Comparison of ENCODE assay signal across 32 cellular contexts in the genomic region with DNA sequence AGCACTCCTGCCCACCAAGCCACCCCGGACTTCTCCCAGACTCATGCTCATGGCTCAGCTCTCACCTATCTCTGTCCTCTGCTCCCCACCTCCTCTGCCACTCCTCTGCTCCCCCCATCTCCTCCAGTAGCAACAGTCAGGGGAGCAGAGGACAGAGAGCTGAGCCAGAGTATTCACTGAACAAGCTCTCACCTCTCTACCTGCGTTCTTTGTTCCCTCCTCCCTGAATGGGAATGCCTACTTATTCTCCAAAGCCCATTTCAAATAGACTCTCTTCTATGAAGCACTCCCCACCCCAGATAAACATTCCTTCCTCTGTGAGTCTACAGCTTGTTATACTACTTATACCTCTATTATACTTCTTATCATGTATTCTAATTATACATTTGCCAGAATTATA. TPM values are rescaled to one million over a fixed set of nuclear protein-coding genes. Genes with fewer than 3 reads are reported as not detected.
"Had no signal": no experiment of that assay in that cellular context is flagged by ENCODE, and none has a peak within 500 bp of the region (broad histone marks: within the 10 kb centered on the region; RNA-seq: fewer than 3 reads in every experiment).

No MANE protein-coding gene starts in this region.

- H3K36me3 Mint-ChIP-seq: activated CD8-positive, alpha-beta memory T cell treated with anti-CD3 and anti-CD28 coated beads, Interleukin-2, amount 10 ng/mL, durations not matched to agents 7 days and 5 days; activated naive CD4-positive, alpha-beta T cell treated with anti-CD3 and anti-CD28 coated beads, Interleukin-2, amount 10 ng/mL, durations not matched to agents 7 days and 5 days; activated naive CD8-positive, alpha-beta T cell; brain had no signal

- ATAC-seq: activated CD8-positive, alpha-beta memory T cell treated with anti-CD3 and anti-CD28 coated beads, Interleukin-2, amount 10 ng/mL, durations not matched to agents 7 days and 5 days; activated naive CD8-positive, alpha-beta T cell treated with anti-CD3 and anti-CD28 coated beads, Interleukin-2, amount 50 U/mL, for 24 hours; Right ventricle myocardium inferior had no signal

- H2AFZ ChIP-seq: PC-9 had no signal

- H3K4me3 ChIP-seq: PC-9 had no signal

- H3K4me1 Mint-ChIP-seq: activated naive CD4-positive, alpha-beta T cell treated with anti-CD3 and anti-CD28 coated beads, Interleukin-2, amount 10 ng/mL, durations not matched to agents 7 days and 5 days had no signal

- H3K27ac Mint-ChIP-seq: activated CD4-positive, alpha-beta memory T cell treated with anti-CD3 and anti-CD28 coated beads, Interleukin-2, amount 10 ng/mL, durations not matched to agents 7 days and 5 days; activated CD8-positive, alpha-beta memory T cell treated with anti-CD3 and anti-CD28 coated beads, Interleukin-2, amount 10 ng/mL, durations not matched to agents 7 days and 5 days; activated naive CD4-positive, alpha-beta T cell treated with anti-CD3 and anti-CD28 coated beads, Interleukin-2, amount 10 ng/mL, durations not matched to agents 7 days and 5 days; activated naive CD8-positive, alpha-beta T cell; activated naive CD8-positive, alpha-beta T cell treated with anti-CD3 and anti-CD28 coated beads, Interleukin-2, amount 50 U/mL, for 24 hours; brain had no signal

- H3K4me3 Mint-ChIP-seq: activated CD4-positive, alpha-beta memory T cell treated with anti-CD3 and anti-CD28 coated beads, Interleukin-2, amount 10 ng/mL, durations not matched to agents 7 days and 5 days; activated CD8-positive, alpha-beta memory T cell treated with anti-CD3 and anti-CD28 coated beads, Interleukin-2, amount 10 ng/mL, durations not matched to agents 7 days and 5 days; activated naive CD4-positive, alpha-beta T cell treated with anti-CD3 and anti-CD28 coated beads, Interleukin-2, amount 10 ng/mL, durations not matched to agents 7 days and 5 days; activated naive CD8-positive, alpha-beta T cell; activated naive CD8-positive, alpha-beta T cell treated with anti-CD3 and anti-CD28 coated beads, Interleukin-2, amount 50 U/mL, for 24 hours; brain had no signal

- DNase-seq: activated CD4-positive, alpha-beta memory T cell treated with anti-CD3 and anti-CD28 coated beads, Interleukin-2, amount 10 ng/mL, durations not matched to agents 7 days and 5 days; activated CD4-positive, alpha-beta T cell treated with anti-CD3 and anti-CD28 coated beads for 1 hour; activated CD4-positive, alpha-beta T cell treated with anti-CD3 and anti-CD28 coated beads for 48 hours; activated CD4-positive, CD25-positive, alpha-beta regulatory T cell; activated CD8-positive, alpha-beta memory T cell treated with anti-CD3 and anti-CD28 coated beads for 24 hours; activated CD8-positive, alpha-beta memory T cell treated with anti-CD3 and anti-CD28 coated beads, Interleukin-2, amount 10 ng/mL, durations not matched to agents 7 days and 5 days; activated CD8-positive, alpha-beta memory T cell treated with anti-CD3 and anti-CD28 coated beads, Interleukin-2, amount 50 U/mL, for 48 hours; activated effector memory CD4-positive, alpha-beta T cell treated with Interleukin-2 at 50 U/mL for 16 hours; activated naive CD4-positive, alpha-beta T cell treated with anti-CD3 and anti-CD28 coated beads, Interleukin-2, amount 10 ng/mL, durations not matched to agents 7 days and 5 days; activated naive CD8-positive, alpha-beta T cell treated with anti-CD3 and anti-CD28 coated beads, Interleukin-2, amount 50 U/mL, for 24 hours; activated T-cell treated with anti-CD3 and anti-CD28 coated beads, Interleukin-2, amount 50 U/mL, for 48 hours; anterior cingulate cortex; caudate nucleus; MM.1S; MV-4-11; NCI-H1092; NCI-H1436 treated with DMSO at 0.1 percent for 48 hours; NCI-H1694 treated with DMSO at 0.1 percent for 48 hours; NCI-H2029; NCI-H345; NCI-H524 treated with DMSO at 0.1 percent for 48 hours; NK-92 treated with Interleukin-12 subunit alpha and Interleukin-12 subunit beta, amount 100 ng/mL, for 24 hours; PC-9; SW 1271; T-helper 1 cell; T-helper 2 cell; T-helper 9 cell; WERI-Rb-1 had no signal

- H3K27me3 Mint-ChIP-seq: activated naive CD8-positive, alpha-beta T cell had no signal

- H3K36me3 ChIP-seq: WERI-Rb-1 had no signal

- H3K9me3 Mint-ChIP-seq: activated CD4-positive, alpha-beta memory T cell treated with anti-CD3 and anti-CD28 coated beads, Interleukin-2, amount 10 ng/mL, durations not matched to agents 7 days and 5 days; activated naive CD4-positive, alpha-beta T cell treated with anti-CD3 and anti-CD28 coated beads, Interleukin-2, amount 10 ng/mL, durations not matched to agents 7 days and 5 days; activated naive CD8-positive, alpha-beta T cell treated with anti-CD3 and anti-CD28 coated beads, Interleukin-2, amount 50 U/mL, for 24 hours; brain had no signal

- H3K27ac ChIP-seq: PC-9, RWPE1, WERI-Rb-1 had no signal

- H3K4me2 ChIP-seq: PC-9 had no signal

RNA-seq across cellular contexts. Expression of a gene that starts 6.4 kb away (rescaled TPM):
- total RNA-seq: activated CD4-positive, alpha-beta memory T cell treated with anti-CD3 and anti-CD28 coated beads, Interleukin-2, amount 10 ng/mL, durations not matched to agents 7 days and 5 days; activated CD8-positive, alpha-beta memory T cell treated with anti-CD3 and anti-CD28 coated beads, Interleukin-2, amount 10 ng/mL, durations not matched to agents 7 days and 5 days had no signal
